Comparison of ENCODE assay signal across 23 cellular contexts in the genomic region with DNA sequence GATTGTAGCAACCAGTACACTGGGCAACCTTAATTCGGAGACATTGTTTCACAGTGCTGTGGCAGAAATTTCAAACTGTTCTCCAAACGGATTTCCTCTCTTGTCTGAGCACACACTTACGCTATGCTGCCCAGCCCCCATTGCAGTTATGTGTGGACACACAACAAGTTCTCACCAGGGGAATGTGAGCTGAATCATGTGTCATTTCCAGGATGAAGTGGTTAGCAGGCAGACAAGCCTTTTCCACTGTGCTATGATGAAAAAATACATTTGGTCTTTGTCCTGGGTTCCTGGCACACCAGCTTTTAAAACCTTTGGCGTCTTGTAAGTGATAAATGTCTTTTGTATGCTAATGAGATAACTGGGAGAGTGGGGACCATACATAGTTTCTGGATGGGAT. TPM values are rescaled to one million over a fixed set of nuclear protein-coding genes. Genes with fewer than 3 reads are reported as not detected.
DNase-seq lines count a peak whose midpoint lies in the region; ATAC-seq and TF ChIP-seq lines count a peak whose summit lies in the region.
"Had no signal": no experiment of that assay in that cellular context is flagged by ENCODE, and none has a peak within 500 bp of the region (broad histone marks: within the 10 kb centered on the region; RNA-seq: fewer than 3 reads in every experiment).

No MANE protein-coding gene starts in this region.

- H3K36me3 ChIP-seq in uterus, result no peaks in the 10 kb centered on the region
- H3K36me3 ChIP-seq: ascending aorta, BLaER1, HAP-1 had no signal

- no peak for TF ChIP-seq POLR2A in uterus (IDR thresholded peaks at IDR 0.05)

- H3K4me1 ChIP-seq in uterus, result no peaks in the 10 kb centered on the region
- H3K4me1 ChIP-seq: ascending aorta, BLaER1, HAP-1 had no signal

- TF ChIP-seq CTCF in choroid plexus epithelial cell (conservative IDR thresholded peaks at IDR 0.05; ENCODE audit: low read depth, low read length) (no peak), uterus (IDR thresholded peaks at IDR 0.05) (no peak)

- no peaks in the 10 kb centered on the region for H3K27me3 ChIP-seq in uterus
- H3K27me3 ChIP-seq: ascending aorta, BLaER1 had no signal

- DNase-seq in NK-92 treated with Interleukin-12 subunit alpha and Interleukin-12 subunit beta, amount 100 ng/mL, for 24 hours (lab: John Stamatoyannopoulos, UW), result peak; percentile 8
- DNase-seq in NK-92 (lab: John Stamatoyannopoulos, UW; ENCODE audit: unreplicated experiment) (no peak), choroid plexus epithelial cell (ENCODE audit: low read depth) (peak; percentile 61), iris pigment epithelial cell (ENCODE audit: low read depth) (peak; percentile 71), cerebellar nuclear complex (lab: John Stamatoyannopoulos, UW) (no peak), uterus (no peak)
- DNase-seq: activated CD4-positive, alpha-beta T cell treated with anti-CD3 and anti-CD28 coated beads for 36 hours; activated CD8-positive, alpha-beta memory T cell treated with anti-CD3 and anti-CD28 coated beads, Interleukin-2, amount 50 U/mL, for 48 hours; DMS 273 treated with DMSO at 0.1 percent for 48 hours; naive thymus-derived CD4-positive, alpha-beta T cell; NCI-H1436; NCI-H2171 treated with DMSO at 0.1 percent for 48 hours; NCI-H774; small intestine; T1000 had no signal

- ATAC-seq in HG03520 (IDR thresholded peaks at IDR 0.05; ENCODE audit: unreplicated experiment), result no peak
- ATAC-seq in HG03342 (IDR thresholded peaks at IDR 0.05; ENCODE audit: unreplicated experiment), result no peak
- ATAC-seq: activated CD4-positive, alpha-beta T cell treated with anti-CD3 and anti-CD28 coated beads for 36 hours; naive thymus-derived CD4-positive, alpha-beta T cell; SK-N-SH treated with all-trans-retinoic acid at 6 μM for 48 hours had no signal

- intact Hi-C loops in uterus (cut with DNase I; ENCODE audit: low total_unique reads), result no loop called here

- H3K27ac ChIP-seq in uterus, result no peak overlapping the region
- H3K27ac ChIP-seq: 22Rv1, ascending aorta, BLaER1 had no signal

- H3K4me3 ChIP-seq in choroid plexus epithelial cell (ENCODE audit: low read depth, low read length) (no peak overlapping the region), uterus (no peak overlapping the region)
- H3K4me3 ChIP-seq: ascending aorta, BLaER1, HAP-1, lung had no signal

- H3K9me3 ChIP-seq in uterus, result no peaks in the 10 kb centered on the region
- H3K9me3 ChIP-seq: ascending aorta, BLaER1, HAP-1 had no signal

RNA-seq across cellular contexts. Expression of a gene that starts 46.9 kb away (rescaled TPM):
- 1 to 10 TPM in 2 of 4 donors, under 1 TPM in 1, not detected in 1; 0.29 to 5.8 (median 3.0) TPM for total RNA-seq in uterus
- total RNA-seq: activated CD4-positive, alpha-beta T cell treated with anti-CD3 and anti-CD28 coated beads for 36 hours had no signal

Comparison
In these comparisons a context has a peak if more than half of its experiments do, and no peak if none do; other contexts are left out.
1. DNase-seq: peak in NK-92 treated with Interleukin-12 subunit alpha and Interleukin-12 subunit beta, amount 100 ng/mL, for 24 hours (single experiment), choroid plexus epithelial cell (single experiment) and iris pigment epithelial cell (single experiment); none in NK-92 (single experiment), cerebellar nuclear complex (0 of 2) and uterus (0 of 2).